In genomic region chr22:35769974-35770373, GRCh38 we compare ENCODE assay signal across 30 cellular contexts. TPM values are rescaled to one million over a fixed set of nuclear protein-coding genes. Genes with fewer than 3 reads are reported as not detected.
"Had no signal": no experiment of that assay in that cellular context is flagged by ENCODE, and none has a peak within 500 bp of the region (broad histone marks: within the 10 kb centered on the region; RNA-seq: fewer than 3 reads in every experiment).

No MANE protein-coding gene starts in this region.

- DNase-seq: stimulated activated CD4-positive, alpha-beta T cell treated with anti-CD3 and anti-CD28 coated beads, Interleukin-2, amount 100 ng/mL, for 48 hours; stimulated activated CD4-positive, alpha-beta T cell treated with anti-CD3 and anti-CD28 coated beads, Interleukin-4, amount 100 ng/mL, for 1 hour; stimulated activated CD4-positive, alpha-beta T cell treated with anti-CD3 and anti-CD28 coated beads, Interleukin-4, amount 100 ng/mL, for 24 hours; stimulated activated CD4-positive, alpha-beta T cell treated with anti-CD3 and anti-CD28 coated beads, Interleukin-4, amount 100 ng/mL, for 4 hours; stimulated activated CD8-positive, alpha-beta memory T cell treated with anti-CD3 and anti-CD28 coated beads, Interleukin-4, amount 100 ng/mL, for 48 hours; stimulated activated naive B cell treated with anti-CD40 and anti-IgM and Interleukin-4, amounts not matched to agents 10 μg/mL and 1 μg/mL and 100 μg/mL, for 72 hours; stimulated activated naive CD4-positive, alpha-beta T cell; stimulated activated naive CD4-positive, alpha-beta T cell treated with Interleukin-2 at 50 U/mL for 16 hours; stimulated activated naive CD8-positive, alpha-beta T cell treated with anti-CD3 and anti-CD28 coated beads, Interleukin-15, amount 100 ng/mL, for 72 hours; stimulated activated naive CD8-positive, alpha-beta T cell treated with anti-CD3 and anti-CD28 coated beads, Interleukin-15, Interleukin-2, amounts not matched to agents 100 U/mL and 50 U/mL, for 24 hours; stomach; substantia nigra; testis; thyroid gland; tibial artery; transverse colon; upper lobe of left lung; upper lobe of right lung; uterus had no signal

- H3K9me3 ChIP-seq: stomach, suprapubic skin, testis, thoracic aorta, thyroid gland, tibial artery, tibial nerve, transverse colon, upper lobe of left lung, upper lobe of right lung, uterus, vagina had no signal

- H3K27me3 ChIP-seq: stomach, suprapubic skin, testis, thyroid gland, tibial artery, tibial nerve, transverse colon, upper lobe of left lung, upper lobe of right lung, uterus, vagina had no signal

- H3K36me3 ChIP-seq: stomach, suprapubic skin, thyroid gland, tibial artery, tibial nerve, transverse colon, upper lobe of right lung, uterus, vagina had no signal

- H3K4me1 ChIP-seq: suprapubic skin, testis, transverse colon, upper lobe of right lung had no signal

- FAIRE-seq: urothelium cell line had no signal

- H3K4me3 ChIP-seq: stomach, suprapubic skin, testis, thoracic aorta, thyroid gland, tibial artery, tibial nerve, transverse colon, upper lobe of left lung, upper lobe of right lung, uterus, vagina had no signal

- ATAC-seq: stimulated activated effector memory CD8-positive, alpha-beta T cell treated with anti-CD3 and anti-CD28 coated beads, Interleukin-12 subunit alpha, Interleukin-12 subunit beta, amount 100 ng/mL, for 72 hours; stimulated activated memory B cell treated with anti-CD40 and anti-IgM and Interleukin-4, amounts not matched to agents 10 μg/mL and 1 μg/mL and 100 μg/mL, for 72 hours; stimulated activated naive B cell treated with anti-CD40 and anti-IgM and Interleukin-4, amounts not matched to agents 10 μg/mL and 1 μg/mL and 100 μg/mL, for 72 hours; stimulated activated naive CD8-positive, alpha-beta T cell treated with anti-CD3 and anti-CD28 coated beads, Interleukin-15, amount 100 ng/mL, for 72 hours; stimulated activated naive CD8-positive, alpha-beta T cell treated with anti-CD3 and anti-CD28 coated beads, Interleukin-15, Interleukin-2, amounts not matched to agents 100 U/mL and 50 U/mL, for 24 hours; upper lobe of right lung had no signal

- H3K27ac ChIP-seq: stomach, suprapubic skin, testis, thoracic aorta, thyroid gland, tibial artery, tibial nerve, transverse colon, upper lobe of left lung, upper lobe of right lung, uterus, vagina had no signal

RNA-seq across cellular contexts. Expression of gene APOL5, which starts 52.3 kb away (rescaled TPM):
- total RNA-seq: stomach, subcutaneous adipose tissue, temporal lobe, thoracic aorta, thyroid gland, transverse colon, upper lobe of left lung, upper lobe of right lung, ureter, uterus, vagina had no signal
- polyA plus RNA-seq: stomach, urinary bladder had no signal
